In genomic region chr12:40011775-40012129, GRCh38 we compare ENCODE assay signal across 9 cellular contexts.
A peak's percentile ranks its signal among the peaks of the same experiment; 100 is the strongest.
DNase-seq lines count a peak whose midpoint lies in the region; ATAC-seq, FAIRE-seq and TF ChIP-seq lines count a peak whose summit lies in the region.
"Had no signal": no experiment of that assay in that cellular context is flagged by ENCODE, and none has a peak within 500 bp of the region (broad histone marks: within the 10 kb centered on the region; RNA-seq: fewer than 3 reads in every experiment).

No MANE protein-coding gene starts in this region.

- H3K4me3 ChIP-seq in K562 (no peak overlapping the region), gastrocnemius medialis (peak overlapping the region in 3 of 4 donors; percentile 33 to 39 (median 34)), A673 (ENCODE audit: low read depth, low read length, poor library complexity, severe bottlenecking) (no peak overlapping the region)
- H3K4me3 ChIP-seq: SJCRH30 had no signal

- H2AFZ ChIP-seq in K562 (ENCODE audit: low read depth, low read length): no peak overlapping the region; the same call in 1 of the 2 replicates

- H3K27ac ChIP-seq in K562 (ENCODE audit: extremely low read depth, low read depth, low read length): no peak overlapping the region
- peak overlapping the region in 1 of 4 donors; percentile 13 for H3K27ac ChIP-seq in gastrocnemius medialis
- H3K27ac ChIP-seq in A673 (ENCODE audit: low read depth, low read length, poor library complexity, severe bottlenecking): no peak overlapping the region
- H3K27ac ChIP-seq: SJCRH30 had no signal

- no peaks in the 10 kb centered on the region for H3K4me1 ChIP-seq in K562 (replicated peaks in 1 of 2; ENCODE audit: control insufficient read depth in 2 of 2, insufficient read depth in 2 of 2, low read length in 2 of 2)
- H3K4me1 ChIP-seq in gastrocnemius medialis: peaks cover 5% of the 10 kb centered on the region in 2 donors
- H3K4me1 ChIP-seq in A673 (ENCODE audit: insufficient read depth, low read length, poor library complexity, severe bottlenecking): peaks cover 7% of the 10 kb centered on the region

- CTCF ChIA-PET in K562 (lab: Yijun Ruan, JAX; ENCODE audit: low intra/inter-chr PET ratio): interaction anchor here (0.6 to 2.8 kb wide), 2 partner anchors 41 to 96 kb away, joined by 4 to 30 read pairs; no protein-coding TSS in a partner anchor
- CTCF ChIA-PET in A673 (lab: Charles Lee): interaction anchor here (0.5 to 1.5 kb wide), 8 partner anchors 17 to 231 kb away, joined by 3 to 7 read pairs (median 4); no protein-coding TSS in a partner anchor

- H3K36me3 ChIP-seq in K562 (ENCODE audit: control insufficient read depth, insufficient read depth, low read length) (no peaks in the 10 kb centered on the region), gastrocnemius medialis (no peaks in the 10 kb centered on the region), A673 (ENCODE audit: insufficient read depth, low read length, poor library complexity, severe bottlenecking) (no peaks in the 10 kb centered on the region)
- H3K36me3 ChIP-seq: SJCRH30 had no signal

- TF ChIP-seq RAD21 in K562 (CRISPR knock-in tag; conservative IDR thresholded peaks at IDR 0.05 in 1 of 2, IDR thresholded peaks at IDR 0.05 in 1 of 2): no peak

- DNase-seq in K562 (ENCODE audit: extremely low read depth in 1 of 4, low spot score in 3 of 4): no peak
- DNase-seq in gastrocnemius medialis: no peak
- DNase-seq in RKO (ENCODE audit: low spot score): no peak
- no peak for DNase-seq in A673 (ENCODE audit: low spot score)
- no peak for DNase-seq in cortex of kidney (lab: John Stamatoyannopoulos, UW)
- DNase-seq in COLO829 (ENCODE audit: low spot score): no peak

- TF ChIP-seq EP300 in K562 (IDR thresholded peaks at IDR 0.05; ENCODE audit: low read length): no peak

- in situ Hi-C loops in K562 (cut with MboI): loop anchor here (10.0 kb wide), 1 partner anchor 93 kb away; the partner anchor contains the start of gene SLC2A13
- in situ Hi-C loops in gastrocnemius medialis (cut with MboI; ENCODE audit: low sequenced_read_pairs in 4 of 4): loop anchor here (5.0 to 25.0 kb wide), 2 partner anchors 101 kb away; partner anchors contain the start of gene SLC2A13 (in 1 of the 4)

- 64% methylated on average over 3 of the region's 3 CpGs for WGBS in K562 (ENCODE audit: insufficient coverage, low coverage, missing lambda C conversion rate)

- no peaks in the 10 kb centered on the region for H3K9me3 ChIP-seq in K562 (replicated peaks; ENCODE audit: control insufficient read depth, insufficient read depth, low read depth, low read length)
- no peaks in the 10 kb centered on the region for H3K9me3 ChIP-seq in gastrocnemius medialis
- no peaks in the 10 kb centered on the region for H3K9me3 ChIP-seq in A673 (ENCODE audit: low read depth, low read length, poor library complexity, severe bottlenecking)
- H3K9me3 ChIP-seq: SJCRH30 had no signal

- TF ChIP-seq CTCF in K562 (IDR thresholded peaks at IDR 0.05 in 2 of 3, conservative IDR thresholded peaks at IDR 0.05 in 1 of 3; ENCODE audit: insufficient read depth in 2 of 3, low read depth in 1 of 3, low read length in 3 of 3): no peak
- no peak for TF ChIP-seq CTCF in gastrocnemius medialis (IDR thresholded peaks at IDR 0.05 in 4 of 5, conservative IDR thresholded peaks at IDR 0.05 in 1 of 5)
- TF ChIP-seq CTCF in A673 (conservative IDR thresholded peaks at IDR 0.05; ENCODE audit: low read depth, low read length): no peak

- ATAC-seq in GM19455 (IDR thresholded peaks at IDR 0.05; ENCODE audit: unreplicated experiment) (peak; percentile 15), HG03066 (IDR thresholded peaks at IDR 0.05; ENCODE audit: low read depth, unreplicated experiment) (peak; percentile 27), K562 (peak; percentile 56), gastrocnemius medialis (peak in 1 of 2 donors; percentile 26)

- H3K79me2 ChIP-seq in K562 (ENCODE audit: control insufficient read depth, insufficient read depth, low read length): no peaks in the 10 kb centered on the region

- FAIRE-seq in K562 (lab: Jason Lieb, UNC): no peak

- no peak overlapping the region for H3K4me2 ChIP-seq in K562 (ENCODE audit: insufficient read depth, low read length)

- no peaks in the 10 kb centered on the region for H3K9me1 ChIP-seq in K562 (ENCODE audit: control insufficient read depth, insufficient read depth, low read length)

- TF ChIP-seq POLR2A in K562 (conservative IDR thresholded peaks at IDR 0.05): no peak
- no peak for TF ChIP-seq POLR2A in gastrocnemius medialis (IDR thresholded peaks at IDR 0.05)

- POLR2A ChIA-PET in K562 (lab: Yijun Ruan, JAX) (interaction anchor here (0.8 to 1.1 kb wide), 2 partner anchors 92 to 317 kb away, joined by 3 to 7 read pairs; no protein-coding TSS in a partner anchor), A673 (lab: Charles Lee; ENCODE audit: low non-redundant PET) (no interaction called here)

- intact Hi-C loops in K562 (cut with micrococcal nuclease): loop anchor here (1.0 kb wide), 1 partner anchor 96 kb away; no protein-coding TSS in a partner anchor
- intact Hi-C loops in gastrocnemius medialis (cut with DNase I; ENCODE audit: low total_unique reads): loop anchor here (1.0 kb wide), 1 partner anchor 95 kb away; the partner anchor contains the start of gene SLC2A13
- intact Hi-C loops in A673 (cut with micrococcal nuclease; ENCODE audit: unreplicated experiment): loop anchor here (1.0 to 2.0 kb wide), 2 partner anchors 96 to 301 kb away; no protein-coding TSS in a partner anchor

- no TSS peak for BruUV-seq in K562 (replicated peaks; lab: Mats Ljungman, UMichigan)
- no TSS peak for BruUV-seq in A673 (replicated peaks; lab: Mats Ljungman, UMichigan)

- no peak overlapping the region for H3K9ac ChIP-seq in K562 (ENCODE audit: insufficient read depth in 1 of 2, low read depth in 2 of 2, low read length in 2 of 2)

- no peaks in the 10 kb centered on the region for H3K27me3 ChIP-seq in K562 (ENCODE audit: control insufficient read depth in 2 of 2, insufficient read depth in 2 of 2, low read length in 2 of 2)
- H3K27me3 ChIP-seq in gastrocnemius medialis: no peaks in the 10 kb centered on the region
- H3K27me3 ChIP-seq in A673 (replicated peaks; ENCODE audit: insufficient read depth, low read depth, low read length, poor library complexity): no peaks in the 10 kb centered on the region
- H3K27me3 ChIP-seq: SJCRH30 had no signal

- no peaks in the 10 kb centered on the region for H4K20me1 ChIP-seq in K562 (replicated peaks; ENCODE audit: control insufficient read depth, insufficient read depth, low read length)

TF ChIP-seq in K562, 482 proteins besides CTCF, POLR2A, EP300 and RAD21:
- no peak for TF ChIP-seq CBX8 (IDR thresholded peaks at IDR 0.05; ENCODE audit: borderline replicate concordance, extremely low read depth, low read depth, low read length, poor library complexity, severe bottlenecking)
- no peak for TF ChIP-seq ZNF76 (CRISPR knock-in tag; IDR thresholded peaks at IDR 0.05; ENCODE audit: borderline replicate concordance)
- TF ChIP-seq NRF1 (conservative IDR thresholded peaks at IDR 0.05 in 1 of 2, IDR thresholded peaks at IDR 0.05 in 1 of 2): no peak
- no peak for TF ChIP-seq SMAD3 (CRISPR knock-in tag; conservative IDR thresholded peaks at IDR 0.05)
- no peak for TF ChIP-seq ZNF124 (CRISPR knock-in tag; IDR thresholded peaks at IDR 0.05)
- TF ChIP-seq ZNF217 (CRISPR knock-in tag; IDR thresholded peaks at IDR 0.05): no peak
- no peak for TF ChIP-seq FOXM1 (IDR thresholded peaks at IDR 0.05; ENCODE audit: low read depth)
- TF ChIP-seq FOXM1 (CRISPR knock-in tag; IDR thresholded peaks at IDR 0.05; ENCODE audit: low read depth): no peak
- no peak for TF ChIP-seq C11orf30 (IDR thresholded peaks at IDR 0.05; ENCODE audit: low read depth)
- TF ChIP-seq NFE2 (IDR thresholded peaks at IDR 0.05; ENCODE audit: low read depth): no peak
- TF ChIP-seq VEZF1 (CRISPR knock-in tag; IDR thresholded peaks at IDR 0.05): no peak
- TF ChIP-seq SOX6 (IDR thresholded peaks at IDR 0.05): no peak
- TF ChIP-seq HNRNPL (IDR thresholded peaks at IDR 0.05; ENCODE audit: low read depth, low read length): no peak
- no peak for TF ChIP-seq PTRF (tag; IDR thresholded peaks at IDR 0.05)
- no peak for TF ChIP-seq CEBPB (tag; IDR thresholded peaks at IDR 0.05)

Comparison
In these comparisons a context has a peak if more than half of its experiments do, and no peak if none do; other contexts are left out.
1. H3K4me3 ChIP-seq: peak in gastrocnemius medialis (3 of 4); none in K562 (single experiment) and A673 (single experiment).